21 cellular contexts compared by ENCODE assay signal in the genomic region with DNA sequence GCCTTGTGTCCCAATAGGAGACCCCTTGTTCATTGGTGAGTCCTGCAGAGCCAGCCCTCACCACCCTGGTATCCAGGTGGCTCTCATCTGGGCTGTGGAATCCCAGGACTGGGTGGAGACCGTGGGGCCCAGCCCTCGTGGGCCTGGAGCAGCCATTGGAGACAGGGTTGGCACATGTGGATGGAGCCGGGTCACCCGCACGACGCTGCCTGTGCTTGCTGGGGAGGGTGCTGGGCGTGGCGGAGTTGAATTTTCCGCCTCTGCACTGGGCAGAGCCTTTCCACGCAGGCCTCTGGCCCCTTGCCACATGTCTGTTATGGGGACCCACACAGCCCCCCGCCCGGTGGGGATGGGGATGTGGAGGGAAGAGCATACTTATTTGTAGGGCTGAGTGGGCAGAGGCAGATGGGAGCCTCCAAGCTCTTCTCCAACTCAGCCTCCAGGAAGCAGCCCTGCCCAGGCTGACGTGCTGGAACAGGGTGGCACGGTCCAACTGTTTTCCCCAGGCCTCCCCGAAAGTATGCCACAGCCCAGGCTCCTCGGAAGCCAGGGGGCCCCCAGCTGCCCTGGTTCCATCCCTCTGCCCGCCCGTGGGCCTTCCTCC.
"Had no signal": no experiment of that assay in that cellular context is flagged by ENCODE, and none has a peak within 500 bp of the region (broad histone marks: within the 10 kb centered on the region; RNA-seq: fewer than 3 reads in every experiment).

No MANE protein-coding gene starts in this region.

- ATAC-seq: activated naive CD8-positive, alpha-beta T cell treated with anti-CD3 and anti-CD28 coated beads, Interleukin-2, amount 50 U/mL, for 24 hours; activated T-cell treated with anti-CD3 and anti-CD28 coated beads, Interleukin-2, amount 50 U/mL, for 72 hours; body of pancreas; gastroesophageal sphincter; left lobe of liver; stimulated activated naive CD8-positive, alpha-beta T cell treated with anti-CD3 and anti-CD28 coated beads, Interleukin-15, Interleukin-2, amounts not matched to agents 100 U/mL and 50 U/mL, for 24 hours had no signal

- H3K27me3 ChIP-seq: body of pancreas, esophagus muscularis mucosa, gastroesophageal sphincter, thyroid gland had no signal

- H3K9me3 ChIP-seq: body of pancreas, esophagus muscularis mucosa, gastroesophageal sphincter, thyroid gland had no signal

- H3K27ac ChIP-seq: esophagus muscularis mucosa, gastroesophageal sphincter, thyroid gland had no signal

- FAIRE-seq: islet of Langerhans had no signal

- DNase-seq: activated CD4-positive, alpha-beta memory T cell treated with anti-CD3 and anti-CD28 coated beads, Interleukin-2, amount 10 ng/mL, durations not matched to agents 7 days and 5 days; activated CD4-positive, alpha-beta T cell treated with anti-CD3 and anti-CD28 coated beads for 48 hours; activated effector memory CD4-positive, alpha-beta T cell treated with anti-CD3 and anti-CD28 coated beads, Interleukin-2, amount 50 U/mL, for 16 hours; activated naive CD4-positive, alpha-beta T cell treated with anti-CD3 and anti-CD28 coated beads, Interleukin-2, amount 50 U/mL, for 16 hours; activated naive CD8-positive, alpha-beta T cell treated with anti-CD3 and anti-CD28 coated beads, Interleukin-2, amount 50 U/mL, for 24 hours; activated T-cell treated with anti-CD3 and anti-CD28 coated beads, Interleukin-2, amount 50 U/mL, for 72 hours; body of pancreas; effector CD4-positive, alpha-beta T cell; head of caudate nucleus; hypothalamus; natural killer cell; retina; stimulated activated CD4-positive, alpha-beta T cell treated with anti-CD3 and anti-CD28 coated beads, Interleukin-12 subunit alpha, Interleukin-12 subunit beta, amount 100 ng/mL, for 4 hours; stimulated activated CD4-positive, alpha-beta T cell treated with anti-CD3 and anti-CD28 coated beads, Interleukin-4, amount 100 ng/mL, for 4 hours; stimulated activated naive CD8-positive, alpha-beta T cell treated with anti-CD3 and anti-CD28 coated beads, Interleukin-15, Interleukin-2, amounts not matched to agents 100 U/mL and 50 U/mL, for 24 hours; T-helper 2 cell; thyroid gland had no signal

- H3K36me3 ChIP-seq: thyroid gland had no signal

- H3K4me3 ChIP-seq: body of pancreas, esophagus muscularis mucosa, gastroesophageal sphincter, thyroid gland had no signal
